ENCODE assay signal across 9 cellular contexts in genomic region chr2:39897273-39897672, GRCh38.
"Had no signal": no experiment of that assay in that cellular context is flagged by ENCODE, and none has a peak within 500 bp of the region (broad histone marks: within the 10 kb centered on the region; RNA-seq: fewer than 3 reads in every experiment).

No MANE protein-coding gene starts in this region.

- H3K4me1 ChIP-seq: HAP-1 had no signal

- H2AFZ ChIP-seq: GM23248 had no signal

- H3K9ac ChIP-seq: GM23248, KMS-11 had no signal

- H3K4me3 ChIP-seq: GM23248, HAP-1 had no signal

- DNase-seq: GM23248, GOT3, H7, HFFc6, KBM-7 had no signal

- H3K36me3 ChIP-seq: HAP-1 had no signal

- FAIRE-seq: HTR-8/SVneo had no signal

- H3K4me2 ChIP-seq: KMS-11 had no signal

- H3K9me3 ChIP-seq: HAP-1 had no signal

- ATAC-seq: HCT116 had no signal

- H3K27ac ChIP-seq: GM23248, KMS-11 had no signal
